In genomic region chr9:113588242-113588810, GRCh38 we compare ENCODE assay signal across 14 cellular contexts.
DNase-seq lines count a peak whose midpoint lies in the region; ATAC-seq and TF ChIP-seq lines count a peak whose summit lies in the region.
"Had no signal": no experiment of that assay in that cellular context is flagged by ENCODE, and none has a peak within 500 bp of the region (broad histone marks: within the 10 kb centered on the region; RNA-seq: fewer than 3 reads in every experiment).

No MANE protein-coding gene starts in this region.

- no peak overlapping the region for H3K23ac ChIP-seq in mesenchymal stem cell (ENCODE audit: low read length in 2 of 2)

- POLR2A ChIA-PET in activated CD8-positive, alpha-beta T cell treated with anti-CD3 and anti-CD28 coated beads, Interleukin-2, amount 10 ng/mL, durations not matched to agents 7 days and 5 days (lab: Charles Lee): interaction anchor here (1.5 to 2.2 kb wide), 2 partner anchors 9 to 133 kb away, joined by 3 to 4 read pairs; no protein-coding TSS in a partner anchor
- POLR2A ChIA-PET in activated CD8-positive, alpha-beta T cell treated with anti-CD3 and anti-CD28 coated beads for 36 hours (lab: Charles Lee): interaction anchor here (0.9 to 2.6 kb wide), 4 partner anchors 9 to 178 kb away, joined by 3 to 9 read pairs (median 4); partner anchors contain the start of genes C9orf43 and POLE3

- H3K79me1 ChIP-seq in mesenchymal stem cell (replicated peaks; ENCODE audit: low read length, poor library complexity, severe bottlenecking): peaks cover 50% of the 10 kb centered on the region

- peaks cover 16% of the 10 kb centered on the region for H3K4me1 ChIP-seq in mesenchymal stem cell (ENCODE audit: control insufficient read depth, insufficient read depth, low read depth, low read length)
- H3K4me1 ChIP-seq in stomach: peaks cover 19 to 92% (median 54%) of the 10 kb centered on the region in 4 donors

- H2BK120ac ChIP-seq in mesenchymal stem cell (ENCODE audit: low read depth, low read length): no peak overlapping the region

- peak overlapping the region; percentile 67 for H3K27ac Mint-ChIP-seq in activated CD8-positive, alpha-beta T cell treated with anti-CD3 and anti-CD28 coated beads, Interleukin-2, amount 10 ng/mL, durations not matched to agents 7 days and 5 days
- no peak overlapping the region for H3K27ac Mint-ChIP-seq in activated CD8-positive, alpha-beta T cell treated with anti-CD3 and anti-CD28 coated beads for 36 hours
- H3K27ac Mint-ChIP-seq in chondrocyte (ENCODE audit: unreplicated experiment): no peak overlapping the region
- H3K27ac Mint-ChIP-seq: mesothelial cell of epicardium had no signal

- intact Hi-C loops in activated CD8-positive, alpha-beta T cell treated with anti-CD3 and anti-CD28 coated beads for 36 hours (cut with micrococcal nuclease): no loop called here
- intact Hi-C loops in stomach (cut with DNase I; ENCODE audit: low total_unique reads): loop anchor here (5.0 kb wide), 1 partner anchor 141 kb away; no protein-coding TSS in a partner anchor

- no peak overlapping the region for H3K4me2 ChIP-seq in mesenchymal stem cell (ENCODE audit: low read length, poor library complexity, severe bottlenecking)
- H3K4me2 ChIP-seq: PC-9 had no signal

- H3K14ac ChIP-seq in mesenchymal stem cell (ENCODE audit: low read length in 2 of 2): no peak overlapping the region

- no peak overlapping the region for H4K8ac ChIP-seq in mesenchymal stem cell (ENCODE audit: low read length)

- peaks cover 75% of the 10 kb centered on the region for H3K4me1 Mint-ChIP-seq in activated CD8-positive, alpha-beta T cell treated with anti-CD3 and anti-CD28 coated beads, Interleukin-2, amount 10 ng/mL, durations not matched to agents 7 days and 5 days (ENCODE audit: low read depth)
- peaks cover 61% of the 10 kb centered on the region for H3K4me1 Mint-ChIP-seq in activated CD8-positive, alpha-beta T cell treated with anti-CD3 and anti-CD28 coated beads for 36 hours (ENCODE audit: low read depth)
- peaks cover 7% of the 10 kb centered on the region for H3K4me1 Mint-ChIP-seq in chondrocyte (ENCODE audit: low read depth)
- H3K4me1 Mint-ChIP-seq: mesothelial cell of epicardium had no signal

- no peak overlapping the region for H2AFZ ChIP-seq in mesenchymal stem cell (ENCODE audit: low read depth, low read length)
- H2AFZ ChIP-seq: PC-9 had no signal

- H3K27me3 ChIP-seq in mesenchymal stem cell (ENCODE audit: control insufficient read depth in 1 of 2, insufficient read depth in 1 of 2, low read length in 2 of 2): no peaks in the 10 kb centered on the region
- H3K27me3 ChIP-seq in stomach: no peaks in the 10 kb centered on the region
- H3K27me3 ChIP-seq: vagina had no signal

- H3K4me3 ChIP-seq in mesenchymal stem cell (ENCODE audit: insufficient read depth in 1 of 2, low read depth in 1 of 2, low read length in 2 of 2): no peak overlapping the region
- no peak overlapping the region for H3K4me3 ChIP-seq in stomach
- H3K4me3 ChIP-seq: PC-9, vagina had no signal

- H3K9me3 ChIP-seq in mesenchymal stem cell (ENCODE audit: control insufficient read depth, low read length) (no peaks in the 10 kb centered on the region), stomach (no peaks in the 10 kb centered on the region)
- H3K9me3 ChIP-seq: vagina had no signal

- no peak for TF ChIP-seq CTCF in activated CD8-positive, alpha-beta T cell treated with anti-CD3 and anti-CD28 coated beads for 36 hours (IDR thresholded peaks at IDR 0.05)
- TF ChIP-seq CTCF in chondrocyte (IDR thresholded peaks at IDR 0.05) (no peak), stomach (IDR thresholded peaks at IDR 0.05) (no peak)

- H3K36me3 ChIP-seq in mesenchymal stem cell (ENCODE audit: control insufficient read depth in 1 of 2, insufficient read depth in 2 of 2, low read depth in 1 of 2, low read length in 2 of 2) (peaks cover 10 to 56% of the 10 kb centered on the region in 2 experiments), stomach (peaks cover 16 to 35% (median 34%) of the 10 kb centered on the region in 4 donors)

- no peak overlapping the region for H2BK12ac ChIP-seq in mesenchymal stem cell (ENCODE audit: low read length in 2 of 2)

- no peak for DNase-seq in activated CD8-positive, alpha-beta T cell treated with anti-CD3 and anti-CD28 coated beads, Interleukin-2, amount 10 ng/mL, durations not matched to agents 7 days and 5 days
- no peak for DNase-seq in activated CD8-positive, alpha-beta T cell treated with anti-CD3 and anti-CD28 coated beads for 36 hours
- DNase-seq in chondrocyte (ENCODE audit: low spot score) (peak; percentile 47), mesenchymal stem cell (no peak), stomach (peak; percentile 47), NK-92 (lab: John Stamatoyannopoulos, UW; ENCODE audit: unreplicated experiment) (no peak), hepatic stellate cell (ENCODE audit: low spot score) (no peak)
- DNase-seq: NCI-H187, NCI-H526 had no signal

- H2BK15ac ChIP-seq in mesenchymal stem cell (ENCODE audit: low read depth, poor library complexity, severe bottlenecking): peak overlapping the region; percentile 7

- no peak overlapping the region for H3K18ac ChIP-seq in mesenchymal stem cell (ENCODE audit: low read depth in 1 of 2, low read length in 2 of 2)

- 91% methylated on average over 12 of the region's 13 CpGs for WGBS in mesenchymal stem cell
- WGBS in stomach, 5 donors: 31 to 56% (median 42%) methylated on average over 13 of the region's 13 CpGs

- peaks cover 58% of the 10 kb centered on the region for H3K36me3 Mint-ChIP-seq in activated CD8-positive, alpha-beta T cell treated with anti-CD3 and anti-CD28 coated beads, Interleukin-2, amount 10 ng/mL, durations not matched to agents 7 days and 5 days (ENCODE audit: low read depth)
- peaks cover 39% of the 10 kb centered on the region for H3K36me3 Mint-ChIP-seq in activated CD8-positive, alpha-beta T cell treated with anti-CD3 and anti-CD28 coated beads for 36 hours (ENCODE audit: low read depth)
- peaks cover 27% of the 10 kb centered on the region for H3K36me3 Mint-ChIP-seq in chondrocyte (ENCODE audit: low read depth)

- no peak overlapping the region for H3K9ac ChIP-seq in mesenchymal stem cell (ENCODE audit: low read length)

- H2AK5ac ChIP-seq in mesenchymal stem cell (ENCODE audit: low read length, severe bottlenecking): peak overlapping the region; percentile 8

- no peaks in the 10 kb centered on the region for H3K9me3 Mint-ChIP-seq in activated CD8-positive, alpha-beta T cell treated with anti-CD3 and anti-CD28 coated beads, Interleukin-2, amount 10 ng/mL, durations not matched to agents 7 days and 5 days (ENCODE audit: insufficient read depth)
- H3K9me3 Mint-ChIP-seq in activated CD8-positive, alpha-beta T cell treated with anti-CD3 and anti-CD28 coated beads for 36 hours: no peaks in the 10 kb centered on the region
- no peaks in the 10 kb centered on the region for H3K9me3 Mint-ChIP-seq in chondrocyte (ENCODE audit: low read depth)
- H3K9me3 Mint-ChIP-seq: mesothelial cell of epicardium had no signal

- H3K27ac ChIP-seq in mesenchymal stem cell (ENCODE audit: low read length, poor library complexity, severe bottlenecking) (no peak overlapping the region), stomach (peak overlapping the region; percentile 17 to 74 (median 66))
- H3K27ac ChIP-seq: PC-9, vagina had no signal

- TF ChIP-seq EP300 in stomach (IDR thresholded peaks at IDR 0.05): no peak

- H3K4me3 Mint-ChIP-seq in activated CD8-positive, alpha-beta T cell treated with anti-CD3 and anti-CD28 coated beads, Interleukin-2, amount 10 ng/mL, durations not matched to agents 7 days and 5 days: no peak overlapping the region
- no peak overlapping the region for H3K4me3 Mint-ChIP-seq in activated CD8-positive, alpha-beta T cell treated with anti-CD3 and anti-CD28 coated beads for 36 hours
- H3K4me3 Mint-ChIP-seq in chondrocyte (ENCODE audit: unreplicated experiment): no peak overlapping the region
- H3K4me3 Mint-ChIP-seq: mesothelial cell of epicardium had no signal

- no peak for TF ChIP-seq POLR2A in stomach (IDR thresholded peaks at IDR 0.05)

- H3K4ac ChIP-seq in mesenchymal stem cell (ENCODE audit: low read depth in 1 of 2, low read length in 2 of 2): no peak overlapping the region

- CTCF ChIA-PET in activated CD8-positive, alpha-beta T cell treated with anti-CD3 and anti-CD28 coated beads, Interleukin-2, amount 10 ng/mL, durations not matched to agents 7 days and 5 days (lab: Charles Lee): interaction anchor here (1.1 to 5.7 kb wide), 14 partner anchors 7 to 314 kb away, joined by 3 to 81 read pairs (median 6); partner anchors contain the start of gene ALAD
- CTCF ChIA-PET in activated CD8-positive, alpha-beta T cell treated with anti-CD3 and anti-CD28 coated beads for 36 hours (lab: Charles Lee): interaction anchor here (0.6 to 27.7 kb wide), 10 partner anchors 9 to 314 kb away, joined by 3 to 621 read pairs (median 10); partner anchors contain the start of genes CDC26 and PRPF4

- H3K27me3 Mint-ChIP-seq in activated CD8-positive, alpha-beta T cell treated with anti-CD3 and anti-CD28 coated beads, Interleukin-2, amount 10 ng/mL, durations not matched to agents 7 days and 5 days (ENCODE audit: low read depth): no peaks in the 10 kb centered on the region
- H3K27me3 Mint-ChIP-seq in activated CD8-positive, alpha-beta T cell treated with anti-CD3 and anti-CD28 coated beads for 36 hours: no peaks in the 10 kb centered on the region
- no peaks in the 10 kb centered on the region for H3K27me3 Mint-ChIP-seq in chondrocyte (ENCODE audit: low read depth)

- H2BK5ac ChIP-seq in mesenchymal stem cell (ENCODE audit: low read depth, low read length, poor library complexity, severe bottlenecking): no peak overlapping the region

- no peak for ATAC-seq in activated CD8-positive, alpha-beta T cell treated with anti-CD3 and anti-CD28 coated beads, Interleukin-2, amount 10 ng/mL, durations not matched to agents 7 days and 5 days
- no peak for ATAC-seq in activated CD8-positive, alpha-beta T cell treated with anti-CD3 and anti-CD28 coated beads for 36 hours
- ATAC-seq in HG03565 (IDR thresholded peaks at IDR 0.05; ENCODE audit: unreplicated experiment): no peak
- ATAC-seq: activated CD4-positive, CD25-positive, alpha-beta regulatory T cell treated with anti-CD3 and anti-CD28 coated beads, Interleukin-2, amount 50 U/mL, for 24 hours had no signal

- peak overlapping the region; percentile 6 for H4K91ac ChIP-seq in mesenchymal stem cell (ENCODE audit: low read length)

Comparison
In these comparisons a context has a peak if more than half of its experiments do, and no peak if none do; other contexts are left out.
1. DNase-seq: peak in chondrocyte (single experiment) and stomach (single experiment); none in activated CD8-positive, alpha-beta T cell treated with anti-CD3 and anti-CD28 coated beads, Interleukin-2, amount 10 ng/mL, durations not matched to agents 7 days and 5 days (single experiment), activated CD8-positive, alpha-beta T cell treated with anti-CD3 and anti-CD28 coated beads for 36 hours (single experiment), mesenchymal stem cell (single experiment), NK-92 (single experiment) and hepatic stellate cell (single experiment).